Comparison of ENCODE assay signal across 17 cellular contexts in the genomic region with DNA sequence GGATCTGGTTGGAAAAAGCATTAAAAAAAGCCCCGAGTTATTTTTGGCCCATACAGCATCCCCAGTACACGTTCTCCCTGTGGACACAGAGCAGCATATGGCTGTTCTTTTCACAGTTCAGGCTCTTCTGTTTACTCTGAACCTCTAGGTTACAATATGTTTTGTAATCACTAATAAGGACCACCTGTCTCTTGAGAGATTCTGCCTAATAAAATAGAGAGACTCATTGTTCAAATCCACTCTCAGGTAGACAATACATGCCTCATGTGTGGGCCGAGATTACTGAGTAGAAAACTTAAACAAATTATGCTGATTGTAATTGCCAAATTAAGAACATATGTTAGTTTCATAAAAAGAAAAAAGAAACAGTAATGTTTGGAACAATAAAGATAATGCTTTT.
DNase-seq lines count a peak whose midpoint lies in the region; ATAC-seq lines count a peak whose summit lies in the region.
"Had no signal": no experiment of that assay in that cellular context is flagged by ENCODE, and none has a peak within 500 bp of the region (broad histone marks: within the 10 kb centered on the region; RNA-seq: fewer than 3 reads in every experiment).

No MANE protein-coding gene starts in this region.

- DNase-seq in DMS53 treated with DMSO at 0.1 percent for 48 hours (lab: John Stamatoyannopoulos, UW; ENCODE audit: unreplicated experiment): peak; percentile 60
- peak; percentile 47 for DNase-seq in NCI-H128 (lab: John Stamatoyannopoulos, UW; ENCODE audit: unreplicated experiment)
- DNase-seq in NCI-H2171 treated with DMSO at 0.1 percent for 48 hours (lab: John Stamatoyannopoulos, UW): peak; percentile 98
- peak; percentile 58 for DNase-seq in SHP77 treated with DMSO at 0.1 percent for 48 hours (lab: John Stamatoyannopoulos, UW)
- no peak for DNase-seq in T-helper 9 cell
- no peak for DNase-seq in H4 (ENCODE audit: low spot score)
- no peak for DNase-seq in HuH-7 (ENCODE audit: low spot score)
- DNase-seq: activated B cell treated with CpG ODN at 0.5 μM for 24 hours; activated CD4-positive, alpha-beta memory T cell treated with anti-CD3 and anti-CD28 coated beads for 36 hours; activated effector memory CD4-positive, alpha-beta T cell treated with Interleukin-2 at 50 U/mL for 16 hours; body of pancreas; heart right ventricle; mesendoderm; naive B cell; occipital lobe had no signal

- no peak for ATAC-seq in HG03520 (IDR thresholded peaks at IDR 0.05; ENCODE audit: unreplicated experiment)
- ATAC-seq: body of pancreas; heart right ventricle; stimulated activated memory B cell treated with anti-CD40 and anti-IgM and Interleukin-4, amounts not matched to agents 10 μg/mL and 1 μg/mL and 100 μg/mL, for 72 hours had no signal

Comparison
In these comparisons a context has a peak if more than half of its experiments do, and no peak if none do; other contexts are left out.
1. DNase-seq: peak in DMS53 treated with DMSO at 0.1 percent for 48 hours (single experiment), NCI-H128 (single experiment), NCI-H2171 treated with DMSO at 0.1 percent for 48 hours (single experiment) and SHP77 treated with DMSO at 0.1 percent for 48 hours (single experiment); none in T-helper 9 cell (single experiment), H4 (single experiment) and HuH-7 (single experiment).